1 cellular context compared by ENCODE assay signal in the genomic region with DNA sequence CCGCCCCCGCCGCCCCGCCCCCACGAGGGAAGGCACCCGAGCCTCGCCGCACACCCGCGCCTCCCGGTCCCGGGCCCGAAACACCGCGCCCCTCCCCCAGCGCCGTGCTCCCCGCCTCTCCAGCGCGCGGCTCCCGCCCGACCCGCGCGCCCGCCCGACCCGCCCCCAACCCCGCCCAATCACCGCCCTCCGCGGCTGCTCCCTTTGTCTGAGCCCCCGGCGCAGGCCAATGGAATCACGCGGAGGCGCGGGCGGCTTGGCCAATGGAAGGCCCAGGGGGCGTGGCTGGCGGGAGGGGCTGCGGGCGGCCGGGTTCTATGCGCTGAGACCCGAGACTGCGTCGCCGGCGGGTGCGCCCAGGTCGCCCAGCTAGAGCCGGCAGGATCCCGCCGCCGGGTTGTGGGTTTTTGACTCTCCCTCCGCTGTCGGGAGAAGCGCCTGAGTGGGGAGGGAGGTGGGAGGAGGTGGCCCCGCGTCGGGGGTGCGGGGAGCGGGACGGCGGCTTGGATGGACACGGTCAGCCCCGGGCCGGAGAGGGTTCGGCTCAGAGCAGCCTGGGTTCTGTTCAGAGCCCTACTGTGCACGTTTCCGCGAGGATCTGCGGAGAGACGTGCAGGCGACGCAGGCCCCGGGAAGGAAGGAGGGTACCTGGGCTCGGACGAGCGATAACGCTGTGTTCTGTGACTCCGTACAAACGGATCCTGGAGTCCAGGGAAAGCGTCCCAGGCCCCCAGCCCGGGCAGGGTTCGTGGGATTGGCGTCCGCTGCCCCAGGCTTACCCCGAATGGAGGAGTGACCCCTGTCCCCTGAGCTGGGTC.
A peak's percentile ranks its signal among the peaks of the same experiment; 100 is the strongest.
TF ChIP-seq lines count a peak whose summit lies in the region.

No MANE protein-coding gene starts in this region.

TF ChIP-seq in HepG2, 621 proteins besides CTCF, POLR2A, EP300 and RAD21 (continued from another document):
- TF ChIP-seq ARNT2 (CRISPR knock-in tag; IDR thresholded peaks at IDR 0.05; ENCODE audit: low read depth) (no peak; the same call in 1 of the 2 replicates), NKX3-1 (CRISPR knock-in tag; IDR thresholded peaks at IDR 0.05) (0 out of 2 replicates have a peak, but pooled peaks have one; percentile 20), SPEN (CRISPR knock-in tag; IDR thresholded peaks at IDR 0.05; ENCODE audit: low read depth) (no peak; the same call in 1 of the 2 replicates), ZNF672 (CRISPR knock-in tag; IDR thresholded peaks at IDR 0.05) (no peak), MED1 (CRISPR knock-in tag; IDR thresholded peaks at IDR 0.05) (peak; percentile 30), ATF7 (IDR thresholded peaks at IDR 0.05) (no peak), ATF7 (CRISPR knock-in tag; IDR thresholded peaks at IDR 0.05) (peak; percentile 47; the same call in 1 of the 2 replicates)
- TF ChIP-seq, protein P1, sequence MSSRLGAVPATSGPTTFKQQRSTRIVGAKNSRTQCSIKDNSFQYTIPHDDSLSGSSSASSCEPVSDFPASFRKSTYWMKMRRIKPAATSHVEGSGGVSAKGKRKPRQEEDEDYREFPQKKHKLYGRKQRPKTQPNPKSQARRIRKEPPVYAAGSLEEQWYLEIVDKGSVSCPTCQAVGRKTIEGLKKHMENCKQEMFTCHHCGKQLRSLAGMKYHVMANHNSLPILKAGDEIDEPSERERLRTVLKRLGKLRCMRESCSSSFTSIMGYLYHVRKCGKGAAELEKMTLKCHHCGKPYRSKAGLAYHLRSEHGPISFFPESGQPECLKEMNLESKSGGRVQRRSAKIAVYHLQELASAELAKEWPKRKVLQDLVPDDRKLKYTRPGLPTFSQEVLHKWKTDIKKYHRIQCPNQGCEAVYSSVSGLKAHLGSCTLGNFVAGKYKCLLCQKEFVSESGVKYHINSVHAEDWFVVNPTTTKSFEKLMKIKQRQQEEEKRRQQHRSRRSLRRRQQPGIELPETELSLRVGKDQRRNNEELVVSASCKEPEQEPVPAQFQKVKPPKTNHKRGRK (CRISPR knock-in tag; IDR thresholded peaks at IDR 0.05) = no peak
- TF ChIP-seq, protein P2, sequence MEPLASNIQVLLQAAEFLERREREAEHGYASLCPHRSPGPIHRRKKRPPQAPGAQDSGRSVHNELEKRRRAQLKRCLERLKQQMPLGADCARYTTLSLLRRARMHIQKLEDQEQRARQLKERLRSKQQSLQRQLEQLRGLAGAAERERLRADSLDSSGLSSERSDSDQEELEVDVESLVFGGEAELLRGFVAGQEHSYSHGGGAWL (CRISPR knock-in tag; IDR thresholded peaks at IDR 0.05) = peak; percentile 56; the same call in 1 of the 2 replicates
- TF ChIP-seq, protein P3, sequence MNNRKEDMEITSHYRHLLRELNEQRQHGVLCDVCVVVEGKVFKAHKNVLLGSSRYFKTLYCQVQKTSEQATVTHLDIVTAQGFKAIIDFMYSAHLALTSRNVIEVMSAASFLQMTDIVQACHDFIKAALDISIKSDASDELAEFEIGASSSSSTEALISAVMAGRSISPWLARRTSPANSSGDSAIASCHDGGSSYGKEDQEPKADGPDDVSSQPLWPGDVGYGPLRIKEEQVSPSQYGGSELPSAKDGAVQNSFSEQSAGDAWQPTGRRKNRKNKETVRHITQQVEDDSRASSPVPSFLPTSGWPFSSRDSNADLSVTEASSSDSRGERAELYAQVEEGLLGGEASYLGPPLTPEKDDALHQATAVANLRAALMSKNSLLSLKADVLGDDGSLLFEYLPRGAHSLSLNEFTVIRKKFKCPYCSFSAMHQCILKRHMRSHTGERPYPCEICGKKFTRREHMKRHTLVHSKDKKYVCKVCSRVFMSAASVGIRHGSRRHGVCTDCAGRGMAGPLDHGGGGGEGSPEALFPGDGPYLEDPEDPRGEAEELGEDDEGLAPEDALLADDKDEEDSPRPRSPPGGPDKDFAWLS (CRISPR knock-in tag; IDR thresholded peaks at IDR 0.05; ENCODE audit: borderline replicate concordance) = 0 out of 2 replicates have a peak, but pooled peaks have one; percentile 11
